ENCODE assay signal across 8 cellular contexts in the genomic region with DNA sequence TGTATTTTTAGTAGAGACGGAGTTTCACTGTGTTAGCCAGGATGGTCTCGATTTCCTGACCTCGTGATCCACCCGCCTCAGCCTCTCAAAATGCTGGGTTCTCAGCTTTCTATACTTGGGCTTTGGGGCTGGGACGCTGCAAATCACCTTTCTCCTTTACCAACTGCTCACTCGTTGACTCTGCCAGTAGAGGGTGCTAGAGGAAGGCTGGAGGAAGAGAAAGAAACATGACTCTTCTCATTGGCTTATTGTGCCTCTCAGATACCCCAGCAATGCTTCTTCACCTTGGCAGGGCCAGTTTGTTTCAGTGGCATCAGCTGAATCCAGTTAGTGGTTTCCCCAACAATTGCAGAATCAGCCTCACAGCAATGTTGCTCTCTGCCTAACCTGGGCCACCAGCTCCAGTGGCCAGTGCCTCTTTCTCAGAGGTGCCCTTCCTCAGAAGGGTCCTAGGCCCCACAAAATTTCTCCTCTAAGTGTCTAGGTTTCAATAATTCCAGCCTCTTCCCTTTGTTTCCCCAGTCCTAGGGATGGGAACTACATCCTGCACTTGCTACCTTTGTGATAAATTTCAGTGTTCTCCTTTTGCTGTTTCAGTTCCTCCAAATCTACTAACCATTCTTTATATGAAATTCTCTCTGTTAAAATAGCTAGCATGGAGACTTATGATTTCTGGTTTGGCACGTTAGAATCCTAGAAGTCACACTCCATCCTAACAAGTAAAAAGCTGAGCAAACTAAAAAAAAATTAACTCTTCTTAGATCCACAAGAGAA.
DNase-seq lines count a peak whose midpoint lies in the region; ATAC-seq, FAIRE-seq and TF ChIP-seq lines count a peak whose summit lies in the region.

No MANE protein-coding gene starts in this region.

- no peak overlapping the region for H3K9ac ChIP-seq in K562 (ENCODE audit: insufficient read depth in 1 of 2, low read depth in 2 of 2, low read length in 2 of 2)

- no peaks in the 10 kb centered on the region for H3K9me1 ChIP-seq in K562 (ENCODE audit: control insufficient read depth, insufficient read depth, low read length)

- H3K27ac ChIP-seq in K562 (ENCODE audit: extremely low read depth, low read depth, low read length) (no peak overlapping the region), right lobe of liver (no peak overlapping the region)
- H3K27ac ChIP-seq in CD4-positive, alpha-beta T cell (ENCODE audit: low read depth, low read length): no peak overlapping the region

- H3K4me2 ChIP-seq in K562 (ENCODE audit: insufficient read depth, low read length): no peak overlapping the region

- CTCF ChIA-PET in K562 (lab: Yijun Ruan, JAX; ENCODE audit: low intra/inter-chr PET ratio): interaction anchor here (0.6 to 0.7 kb wide), 2 partner anchors 379 to 496 kb away, joined by 3 to 5 read pairs; a partner anchor contains a TSS
- CTCF ChIA-PET in CD4-positive, alpha-beta T cell (lab: Charles Lee): interaction anchor here (0.7 kb wide), 1 partner anchor 28 kb away, joined by 4 read pairs; no protein-coding TSS in a partner anchor

- H3K9me3 ChIP-seq in K562 (replicated peaks; ENCODE audit: control insufficient read depth, insufficient read depth, low read depth, low read length): no peaks in the 10 kb centered on the region
- H3K9me3 ChIP-seq in right lobe of liver: no peaks in the 10 kb centered on the region
- H3K9me3 ChIP-seq in CD4-positive, alpha-beta T cell (ENCODE audit: control insufficient read depth, low read length): no peaks in the 10 kb centered on the region

- H3K27me3 ChIP-seq in K562 (ENCODE audit: control insufficient read depth in 2 of 2, insufficient read depth in 2 of 2, low read length in 2 of 2) (no peaks in the 10 kb centered on the region), right lobe of liver (no peaks in the 10 kb centered on the region)
- peaks cover 38% of the 10 kb centered on the region for H3K27me3 ChIP-seq in CD4-positive, alpha-beta T cell (ENCODE audit: control insufficient read depth, insufficient read depth, low read length)

- peak; percentile 69 to 93 for TF ChIP-seq RAD21 in K562 (CRISPR knock-in tag; conservative IDR thresholded peaks at IDR 0.05 in 1 of 2, IDR thresholded peaks at IDR 0.05 in 1 of 2)

- no peaks in the 10 kb centered on the region for H4K20me1 ChIP-seq in K562 (replicated peaks; ENCODE audit: control insufficient read depth, insufficient read depth, low read length)

- DNase-seq in DMS153 treated with DMSO at 0.1 percent for 48 hours (lab: John Stamatoyannopoulos, UW; ENCODE audit: unreplicated experiment) (peak; percentile 13), HK-2 (ENCODE audit: unreplicated experiment) (peak; percentile 19), NCI-H82 (lab: John Stamatoyannopoulos, UW) (peak; percentile 77), K562 (ENCODE audit: extremely low read depth in 1 of 4, low spot score in 3 of 4) (peak; percentile 53 to 75 (median 61)), right lobe of liver (peak in 1 of 3 donors; percentile 46)
- no peak for DNase-seq in CD4-positive, alpha-beta T cell
- no peak for DNase-seq in activated naive CD4-positive, alpha-beta T cell (lab: John Stamatoyannopoulos, UW)

- H3K36me3 ChIP-seq in K562 (ENCODE audit: control insufficient read depth, insufficient read depth, low read length) (no peaks in the 10 kb centered on the region), right lobe of liver (no peaks in the 10 kb centered on the region)

- H3K4me3 Mint-ChIP-seq in CD4-positive, alpha-beta T cell: no peak overlapping the region

- peak; percentile 78 to 86 (median 83) for TF ChIP-seq CTCF in K562 (IDR thresholded peaks at IDR 0.05 in 2 of 3, conservative IDR thresholded peaks at IDR 0.05 in 1 of 3; ENCODE audit: insufficient read depth in 2 of 3, low read depth in 1 of 3, low read length in 3 of 3)
- TF ChIP-seq CTCF in right lobe of liver (IDR thresholded peaks at IDR 0.05): peak; percentile 51 to 73 (median 53)
- no peak for TF ChIP-seq CTCF in CD4-positive, alpha-beta T cell (IDR thresholded peaks at IDR 0.05)

- in situ Hi-C loops in K562 (cut with MboI): no loop called here

- TF ChIP-seq POLR2A in K562 (conservative IDR thresholded peaks at IDR 0.05): no peak
- no peak for TF ChIP-seq POLR2A in right lobe of liver (IDR thresholded peaks at IDR 0.05)

- H3K36me3 Mint-ChIP-seq in CD4-positive, alpha-beta T cell (ENCODE audit: low read depth): no peaks in the 10 kb centered on the region

- TF ChIP-seq EP300 in K562 (IDR thresholded peaks at IDR 0.05; ENCODE audit: low read length): no peak

- 7% methylated on average over 6 of the region's 7 CpGs for WGBS in K562 (ENCODE audit: insufficient coverage, low coverage, missing lambda C conversion rate)
- 13% methylated on average over 7 of the region's 7 CpGs for WGBS in right lobe of liver (ENCODE audit: insufficient coverage, low coverage, low lambda C conversion rate, missing lambda C conversion rate)

- no peaks in the 10 kb centered on the region for H3K79me2 ChIP-seq in K562 (ENCODE audit: control insufficient read depth, insufficient read depth, low read length)

- peaks cover 6% of the 10 kb centered on the region for H3K9me3 Mint-ChIP-seq in CD4-positive, alpha-beta T cell

- intact Hi-C loops in K562 (cut with micrococcal nuclease) (loop anchor here (1.0 to 10.0 kb wide), 5 partner anchors 103 to 583 kb away; a partner anchor contains a TSS), right lobe of liver (cut with DNase I) (no loop called here)
- intact Hi-C loops in CD4-positive, alpha-beta T cell (cut with DNase I, micrococcal nuclease): no loop called here

- H3K4me1 Mint-ChIP-seq in CD4-positive, alpha-beta T cell (ENCODE audit: low read depth): no peaks in the 10 kb centered on the region

- H2AFZ ChIP-seq in K562 (ENCODE audit: low read depth, low read length): no peak overlapping the region

- no peak overlapping the region for H3K27ac Mint-ChIP-seq in CD4-positive, alpha-beta T cell

- BruUV-seq in K562 (replicated peaks; lab: Mats Ljungman, UMichigan): no TSS peak

- H3K4me1 ChIP-seq in K562 (replicated peaks in 1 of 2; ENCODE audit: control insufficient read depth in 2 of 2, insufficient read depth in 2 of 2, low read length in 2 of 2): no peaks in the 10 kb centered on the region
- no peaks in the 10 kb centered on the region for H3K4me1 ChIP-seq in right lobe of liver

- POLR2A ChIA-PET in K562 (lab: Yijun Ruan, JAX): interaction anchor here (0.9 to 1.5 kb wide), 2 partner anchors 9 to 262 kb away, joined by 4 to 5 read pairs; no protein-coding TSS in a partner anchor
- POLR2A ChIA-PET in CD4-positive, alpha-beta T cell (lab: Charles Lee): no interaction called here

- H3K4me3 ChIP-seq in K562 (no peak overlapping the region), right lobe of liver (no peak overlapping the region)

- peak; percentile 85 for ATAC-seq in GM19023 (IDR thresholded peaks at IDR 0.05; ENCODE audit: unreplicated experiment)
- ATAC-seq in K562: peak; percentile 98
- ATAC-seq in right lobe of liver: peak; percentile 73 to 80 (median 76)
- no peak for ATAC-seq in CD4-positive, alpha-beta T cell (ENCODE audit: poor library complexity)

- peaks cover 63% of the 10 kb centered on the region for H3K27me3 Mint-ChIP-seq in CD4-positive, alpha-beta T cell

- FAIRE-seq in K562 (lab: Jason Lieb, UNC): peak; percentile 83

TF ChIP-seq in K562, 482 proteins besides CTCF, POLR2A, EP300 and RAD21 (continues in another document):
- TF ChIP-seq POU5F1 (IDR thresholded peaks at IDR 0.05; ENCODE audit: borderline replicate concordance, low read depth, low read length, partially characterized antibody): no peak
- TF ChIP-seq CREM (IDR thresholded peaks at IDR 0.05; ENCODE audit: low read depth): 0 out of 2 replicates have a peak, but pooled peaks have one; percentile 7
- TF ChIP-seq, protein P1, sequence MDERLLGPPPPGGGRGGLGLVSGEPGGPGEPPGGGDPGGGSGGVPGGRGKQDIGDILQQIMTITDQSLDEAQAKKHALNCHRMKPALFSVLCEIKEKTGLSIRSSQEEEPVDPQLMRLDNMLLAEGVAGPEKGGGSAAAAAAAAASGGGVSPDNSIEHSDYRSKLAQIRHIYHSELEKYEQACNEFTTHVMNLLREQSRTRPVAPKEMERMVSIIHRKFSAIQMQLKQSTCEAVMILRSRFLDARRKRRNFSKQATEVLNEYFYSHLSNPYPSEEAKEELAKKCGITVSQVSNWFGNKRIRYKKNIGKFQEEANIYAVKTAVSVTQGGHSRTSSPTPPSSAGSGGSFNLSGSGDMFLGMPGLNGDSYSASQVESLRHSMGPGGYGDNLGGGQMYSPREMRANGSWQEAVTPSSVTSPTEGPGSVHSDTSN (CRISPR knock-in tag; IDR thresholded peaks at IDR 0.05; ENCODE audit: low read depth): no peak
- TF ChIP-seq, protein P1 (tag; conservative IDR thresholded peaks at IDR 0.05; ENCODE audit: low read depth): no peak
- peak; percentile 24; the same call in 1 of the 2 replicates for TF ChIP-seq JUND (IDR thresholded peaks at IDR 0.05; ENCODE audit: borderline replicate concordance, low read depth, low read length)
- no peak; the same call in 2 of the 3 replicates for TF ChIP-seq JUND (tag; IDR thresholded peaks at IDR 0.05; ENCODE audit: borderline replicate concordance, low read depth, low read length)
- TF ChIP-seq RCOR1 (IDR thresholded peaks at IDR 0.05; ENCODE audit: borderline replicate concordance in 1 of 2, low read depth in 2 of 2, low read length in 2 of 2): peak in 1 of 2 experiments; percentile 20; a peak in 1 of 4 replicates
- peak in 1 of 3 experiments; percentile 60 for TF ChIP-seq YY1 (IDR thresholded peaks at IDR 0.05; ENCODE audit: borderline replicate concordance in 1 of 3, control insufficient read depth in 1 of 3, extremely low read depth in 1 of 3, insufficient read depth in 3 of 3, insufficient read length in 1 of 3, insufficient replicate concordance in 2 of 3, low read depth in 1 of 3, low read length in 2 of 3)

Comparison
In these comparisons a context has a peak if more than half of its experiments do, and no peak if none do; other contexts are left out.
1. DNase-seq: peak in DMS153 treated with DMSO at 0.1 percent for 48 hours (single experiment), HK-2 (single experiment), NCI-H82 (single experiment) and K562 (4 of 4); none in CD4-positive, alpha-beta T cell (0 of 10) and activated naive CD4-positive, alpha-beta T cell (0 of 4).